Comparison of ENCODE assay signal across 28 cellular contexts in the genomic region with DNA sequence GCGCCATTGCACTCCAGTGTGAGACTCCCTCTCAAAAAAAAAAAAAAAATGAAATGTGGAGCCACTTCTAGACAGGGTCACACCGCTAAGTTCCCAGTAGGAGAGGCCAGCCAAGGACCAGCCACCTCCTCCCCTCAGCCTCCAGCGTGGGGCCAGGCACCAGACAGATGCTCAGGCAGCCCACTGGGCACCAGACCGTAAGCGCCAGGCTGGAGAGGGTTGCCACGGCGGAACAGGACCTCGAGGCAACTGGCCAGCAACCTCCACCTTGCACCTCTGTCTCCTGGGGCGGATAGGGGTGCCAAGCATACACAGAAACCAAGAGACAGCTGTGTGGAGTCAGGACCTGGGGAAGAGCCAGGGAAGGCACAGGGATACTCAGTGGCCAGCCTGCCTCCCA.
"Had no signal": no experiment of that assay in that cellular context is flagged by ENCODE, and none has a peak within 500 bp of the region (broad histone marks: within the 10 kb centered on the region; RNA-seq: fewer than 3 reads in every experiment).

No MANE protein-coding gene starts in this region.

- H3K4me1 ChIP-seq: foreskin keratinocyte had no signal

- H3K4me3 ChIP-seq: colonic mucosa, coronary artery, dorsolateral prefrontal cortex, esophagus muscularis mucosa, esophagus squamous epithelium, gastrocnemius medialis, gastroesophageal sphincter, heart left ventricle, heart right ventricle had no signal

- H3K27ac ChIP-seq: colonic mucosa, coronary artery, dorsolateral prefrontal cortex, epithelial cell of prostate, esophagus muscularis mucosa, esophagus squamous epithelium, foreskin keratinocyte, gastrocnemius medialis, gastroesophageal sphincter, heart left ventricle, heart right ventricle had no signal

- ATAC-seq: effector memory CD8-positive, alpha-beta T cell; esophagus mucosa; foreskin keratinocyte; gastrocnemius medialis; gastroesophageal sphincter; heart left ventricle; heart right ventricle had no signal

- H3K27me3 ChIP-seq: colonic mucosa, dorsolateral prefrontal cortex, esophagus muscularis mucosa, esophagus squamous epithelium, gastrocnemius medialis, gastroesophageal sphincter, heart left ventricle, heart right ventricle had no signal

- H3K9me3 Mint-ChIP-seq: dendritic cell treated with granulocyte-macrophage colony-stimulating factor and Interleukin-4, amounts not matched to agents 40 ng/mL and 50 ng/mL, for 4 days; effector memory CD8-positive, alpha-beta T cell; endodermal cell had no signal

- FAIRE-seq: colon, endometrium, endothelial cell of umbilical vein, frontal cortex had no signal

- DNase-seq: colonic mucosa; cortex of kidney; dermis blood vessel endothelial cell; dorsolateral prefrontal cortex; effector CD4-positive, alpha-beta T cell; effector CD8-positive, alpha-beta T cell; effector memory CD4-positive, alpha-beta T cell; effector memory CD8-positive, alpha-beta T cell; endodermal cell; erythroblast; esophagus squamous epithelium; foreskin fibroblast; foreskin keratinocyte; gastrocnemius medialis; glutamatergic neuron; head of caudate nucleus; heart left ventricle; heart right ventricle had no signal

- H3K27ac Mint-ChIP-seq: dendritic cell treated with granulocyte-macrophage colony-stimulating factor and Interleukin-4, amounts not matched to agents 40 ng/mL and 50 ng/mL, for 4 days; effector memory CD8-positive, alpha-beta T cell; endodermal cell had no signal

- H3K9me3 ChIP-seq: colonic mucosa, esophagus muscularis mucosa, esophagus squamous epithelium, gastrocnemius medialis, gastroesophageal sphincter, heart left ventricle, heart right ventricle had no signal

- H3K36me3 ChIP-seq: colonic mucosa, esophagus squamous epithelium, gastrocnemius medialis, gastroesophageal sphincter, heart left ventricle, heart right ventricle had no signal

- H3K27me3 Mint-ChIP-seq: effector memory CD8-positive, alpha-beta T cell had no signal

- H3K4me3 Mint-ChIP-seq: dendritic cell treated with granulocyte-macrophage colony-stimulating factor and Interleukin-4, amounts not matched to agents 40 ng/mL and 50 ng/mL, for 4 days; effector memory CD8-positive, alpha-beta T cell; endodermal cell had no signal
